Comparison of ENCODE assay signal across 13 cellular contexts in the genomic region with DNA sequence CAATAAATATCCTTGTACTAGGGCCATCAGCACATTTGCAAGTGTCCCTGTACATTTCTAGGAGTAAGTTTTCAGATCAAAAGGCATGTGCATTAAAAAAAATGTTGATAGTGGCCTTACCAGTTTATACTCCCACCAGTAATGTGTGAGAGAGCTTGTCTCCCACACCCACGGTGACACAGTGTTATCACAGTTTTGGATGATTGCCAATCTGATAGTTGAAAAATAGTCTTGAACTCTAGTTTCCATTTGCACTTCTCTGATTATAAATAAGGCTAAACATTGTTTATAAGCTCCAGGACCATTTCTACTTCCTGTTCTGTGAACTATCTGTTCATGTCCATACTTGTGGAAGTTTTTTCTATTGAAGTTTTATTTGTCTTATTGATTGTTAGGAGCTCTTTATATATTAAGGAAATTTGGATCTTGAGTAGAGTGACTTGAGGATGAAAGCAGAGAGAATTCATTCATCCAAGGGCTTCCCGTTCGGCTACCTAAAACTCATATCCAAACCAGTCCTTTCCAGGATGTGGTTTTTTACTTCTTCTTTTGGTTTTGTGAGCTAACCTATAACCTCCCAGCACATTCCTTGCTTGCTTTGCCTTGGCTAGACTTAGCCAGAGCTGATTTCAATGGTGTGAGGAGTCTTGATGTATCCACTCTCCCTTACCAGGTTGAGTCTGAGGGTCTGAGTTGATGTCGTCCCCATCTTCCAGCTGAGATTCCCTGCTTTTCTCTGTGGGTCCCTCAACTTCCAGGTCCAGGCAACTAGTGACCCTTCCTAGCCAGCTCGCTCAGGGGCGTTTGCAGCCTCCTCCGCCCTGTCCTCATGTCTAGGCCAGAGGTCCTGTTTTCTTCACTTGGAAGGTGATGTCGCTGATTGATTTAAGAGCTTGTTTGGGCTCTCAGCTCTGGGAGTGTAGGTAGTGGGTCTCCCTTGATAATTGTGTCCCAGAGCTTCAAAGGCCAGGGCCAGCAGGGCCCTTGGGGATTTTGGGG. TPM values are rescaled to one million over a fixed set of nuclear protein-coding genes. Genes with fewer than 3 reads are reported as not detected.
A peak's percentile ranks its signal among the peaks of the same experiment; 100 is the strongest.
DNase-seq lines count a peak whose midpoint lies in the region; ATAC-seq and TF ChIP-seq lines count a peak whose summit lies in the region.
"Not testable (repeated sequence)": the region's sequence is repeated elsewhere in the genome, so short reads cannot be mapped to it uniquely, and the experiment has no call there.
"Had no signal": no experiment of that assay in that cellular context is flagged by ENCODE, and none has a peak within 500 bp of the region (broad histone marks: within the 10 kb centered on the region; RNA-seq: fewer than 3 reads in every experiment).

No MANE protein-coding gene starts in this region.

- peaks cover 45% of the 10 kb centered on the region for H3K4me1 ChIP-seq in Caco-2
- H3K4me1 ChIP-seq in Loucy (ENCODE audit: insufficient read depth, low read length, poor library complexity, severe bottlenecking): peaks cover 24% of the 10 kb centered on the region
- H3K4me1 ChIP-seq in trophoblast cell (ENCODE audit: control insufficient read depth in 1 of 2, insufficient read depth in 2 of 2, low read length in 2 of 2): peaks cover 50% of the 10 kb centered on the region in 2 experiments
- H3K4me1 ChIP-seq in thyroid gland: peaks cover 25 to 40% of the 10 kb centered on the region in 2 donors

- H3K27ac ChIP-seq in epithelial cell of prostate (peak overlapping the region; percentile 80), thyroid gland (peak overlapping the region in 2 of 3 donors; percentile 75 to 84)
- not testable (repeated sequence) for H3K27ac ChIP-seq in trophoblast cell (ENCODE audit: low read depth, low read length)

- peak overlapping the region; percentile 83 for H2BK120ac ChIP-seq in trophoblast cell (ENCODE audit: insufficient read depth, low read length, poor library complexity)

- peak overlapping the region; percentile 47 for H3K18ac ChIP-seq in trophoblast cell (ENCODE audit: low read length)

- H3K14ac ChIP-seq in trophoblast cell (ENCODE audit: low read length): peak overlapping the region; percentile 33

- not testable (repeated sequence) for H3K79me2 ChIP-seq in Loucy (ENCODE audit: insufficient read depth, low read length); trophoblast cell (ENCODE audit: control insufficient read depth, insufficient read depth, low read length, poor library complexity)

- POLR2A ChIA-PET in Caco-2 (lab: Charles Lee): interaction anchor here (1.1 kb wide), 1 partner anchor 12 kb away, joined by 4 read pairs; no protein-coding TSS in a partner anchor

- H3K27me3 Mint-ChIP-seq in Caco-2 (ENCODE audit: insufficient read depth, unreplicated experiment): not testable (repeated sequence)

- H3K4ac ChIP-seq in trophoblast cell (ENCODE audit: low read depth, low read length): peak overlapping the region; percentile 9

- not testable (repeated sequence) for H3K9me3 Mint-ChIP-seq in Caco-2 (ENCODE audit: unreplicated experiment)

- not testable (repeated sequence) for DNase-seq in Caco-2; epithelial cell of prostate (ENCODE audit: low read depth, low spot score); thyroid gland
- DNase-seq in RPMI7951 (ENCODE audit: low read depth): peak; percentile 42
- DNase-seq in activated naive CD4-positive, alpha-beta T cell treated with Interleukin-2 at 50 U/mL for 16 hours: peak; percentile 29
- peak in 1 of 2 donors; percentile 56 for DNase-seq in trophoblast cell

- not testable (repeated sequence) for H4K12ac ChIP-seq in trophoblast cell (ENCODE audit: low read depth, low read length)

- intact Hi-C loops in Caco-2 (cut with micrococcal nuclease; ENCODE audit: unreplicated experiment); thyroid gland (cut with DNase I): not testable (repeated sequence)

- no CpG with 5 or more reads among the region's 8 CpGs for whole genome bisulfite sequencing in trophoblast cell (ENCODE audit: extremely low coverage, insufficient coverage, insufficient read length)
- 85 to 86% methylated on average over 8 of the region's 8 CpGs for WGBS in thyroid gland, 2 donors

- not testable (repeated sequence) for H4K20me1 ChIP-seq in Loucy (ENCODE audit: insufficient read depth, low read length, poor library complexity, severe bottlenecking)

- H4K8ac ChIP-seq in trophoblast cell (ENCODE audit: low read depth, low read length): peak overlapping the region; percentile 24

- BruUV-seq in Caco-2 (replicated peaks; lab: Mats Ljungman, UMichigan): not testable (repeated sequence)

- ATAC-seq in activated CD4-positive, CD25-positive, alpha-beta regulatory T cell treated with anti-CD3 and anti-CD28 coated beads, Interleukin-2, amount 50 U/mL, for 24 hours: peak; percentile 38 to 71

- peak overlapping the region; percentile 95 for H4K91ac ChIP-seq in trophoblast cell (ENCODE audit: low read depth, low read length)

- peaks cover 58% of the 10 kb centered on the region for H3K4me1 Mint-ChIP-seq in Caco-2 (ENCODE audit: low read depth, unreplicated experiment)

- not testable (repeated sequence) for H3F3A ChIP-seq in Loucy (ENCODE audit: low read depth)

- H3K27ac Mint-ChIP-seq in Caco-2 (ENCODE audit: unreplicated experiment): peak overlapping the region; percentile 94

- peak overlapping the region; percentile 85 for H2BK12ac ChIP-seq in trophoblast cell (ENCODE audit: low read length)

- H3K23ac ChIP-seq in trophoblast cell (ENCODE audit: low read length): not testable (repeated sequence)

- peak overlapping the region; percentile 43 for H3K4me2 ChIP-seq in Loucy (ENCODE audit: low read depth, low read length, poor library complexity, severe bottlenecking)
- not testable (repeated sequence) for H3K4me2 ChIP-seq in trophoblast cell (ENCODE audit: low read length)

- H2AFZ ChIP-seq in Loucy (ENCODE audit: low read length): peak overlapping the region; percentile 57; the same call in 1 of the 2 replicates
- H2AFZ ChIP-seq in trophoblast cell (ENCODE audit: insufficient read depth, low read length, poor library complexity): not testable (repeated sequence)

- not testable (repeated sequence) for H3K9ac ChIP-seq in Loucy (ENCODE audit: low read depth, low read length, poor library complexity, severe bottlenecking); trophoblast cell (ENCODE audit: low read length)

- not testable (repeated sequence) for H3K4me3 Mint-ChIP-seq in Caco-2 (ENCODE audit: unreplicated experiment)

- TF ChIP-seq POLR2A in thyroid gland (IDR thresholded peaks at IDR 0.05): not testable (repeated sequence)

- H3K79me1 ChIP-seq in trophoblast cell (ENCODE audit: low read length): peaks cover 48% of the 10 kb centered on the region

- not testable (repeated sequence) for H3K36me3 Mint-ChIP-seq in Caco-2 (ENCODE audit: insufficient read depth, unreplicated experiment)

- H2AK5ac ChIP-seq in trophoblast cell (ENCODE audit: low read length): peak overlapping the region; percentile 48

- not testable (repeated sequence) for H3K9me2 ChIP-seq in Loucy (replicated peaks; ENCODE audit: low read depth, low read length)

- not testable (repeated sequence) for H3K36me3 ChIP-seq in Caco-2 (ENCODE audit: control insufficient read depth, insufficient read depth, low read length); Loucy (ENCODE audit: insufficient read depth, low read length); trophoblast cell (ENCODE audit: control insufficient read depth in 1 of 2, insufficient read depth in 2 of 2, low read length in 2 of 2); thyroid gland

- CTCF ChIA-PET in Caco-2 (lab: Charles Lee): interaction anchor here (0.7 kb wide), 1 partner anchor 12 kb away, joined by 3 read pairs; no protein-coding TSS in a partner anchor

- H3K27me3 ChIP-seq in Caco-2 (replicated peaks; ENCODE audit: control insufficient read depth, insufficient read depth, low read length); Loucy (ENCODE audit: insufficient read depth, low read length, poor library complexity, severe bottlenecking); trophoblast cell (ENCODE audit: insufficient read depth, low read length); thyroid gland: not testable (repeated sequence)

- H3K4me3 ChIP-seq in Caco-2 (ENCODE audit: low read depth, low read length); Loucy (ENCODE audit: low read length, poor library complexity, severe bottlenecking); trophoblast cell (ENCODE audit: low read depth, low read length); thyroid gland (replicated peaks in 1 of 3): not testable (repeated sequence)

- not testable (repeated sequence) for TF ChIP-seq CTCF in Caco-2 (IDR thresholded peaks at IDR 0.05; ENCODE audit: insufficient read depth in 1 of 2, low read depth in 1 of 2, low read length in 1 of 2, severe bottlenecking in 1 of 2, unreplicated experiment in 1 of 2); Loucy (conservative IDR thresholded peaks at IDR 0.05; ENCODE audit: low read length); thyroid gland (IDR thresholded peaks at IDR 0.05)

- not testable (repeated sequence) for H3K9me3 ChIP-seq in Caco-2; Loucy (ENCODE audit: insufficient read depth, low read depth, low read length); trophoblast cell (ENCODE audit: insufficient read depth, low read depth, low read length); thyroid gland

- peak overlapping the region; percentile 47 for H2BK5ac ChIP-seq in trophoblast cell (ENCODE audit: low read depth, low read length, poor library complexity)

RNA-seq across cellular contexts. Expression of gene MPRIP, which starts 25.8 kb away (rescaled TPM):
- total RNA-seq in Caco-2 (2022) (284 and 311 TPM in 2 replicates), thyroid gland (100 to 1,000 TPM; 130 to 244 (median 155) TPM)
- 77.1 and 86.3 TPM in 2 replicates for total RNA-seq in RPMI7951 (2014; rRNA removed; shearing (Covaris generic))
- 200 and 203 TPM in 2 replicates for polyA plus RNA-seq in trophoblast cell (2013)

RNA-seq across cellular contexts. Expression of gene TNFRSF13B, which starts 44.6 kb away (rescaled TPM):
- total RNA-seq in Caco-2 (2022) (not detected in 2 replicates), thyroid gland (not detected)
- not detected in 2 replicates for total RNA-seq in RPMI7951 (2014; rRNA removed; shearing (Covaris generic))
- not detected in 2 replicates for polyA plus RNA-seq in trophoblast cell (2013)
- total RNA-seq: astrocyte, G401, Right ventricle myocardium inferior, tibial nerve, WTC11 had no signal
